8 cellular contexts compared by ENCODE assay signal in genomic region chr1:234309598-234310459, GRCh38.
A peak's percentile ranks its signal among the peaks of the same experiment; 100 is the strongest.
DNase-seq lines count a peak whose midpoint lies in the region; ATAC-seq and TF ChIP-seq lines count a peak whose summit lies in the region.

No MANE protein-coding gene starts in this region.

- H3K27ac Mint-ChIP-seq in activated CD4-positive, alpha-beta T cell treated with anti-CD3 and anti-CD28 coated beads, Interleukin-2, amount 10 ng/mL, durations not matched to agents 7 days and 5 days = no peak overlapping the region

- H3K27me3 Mint-ChIP-seq in activated CD4-positive, alpha-beta T cell treated with anti-CD3 and anti-CD28 coated beads, Interleukin-2, amount 10 ng/mL, durations not matched to agents 7 days and 5 days = peaks cover 2% of the 10 kb centered on the region

- peak overlapping the region in 2 of 59 donors; percentile 2 to 26 for H3K4me3 ChIP-seq in dorsolateral prefrontal cortex

- H3K4me3 Mint-ChIP-seq in activated CD4-positive, alpha-beta T cell treated with anti-CD3 and anti-CD28 coated beads, Interleukin-2, amount 10 ng/mL, durations not matched to agents 7 days and 5 days = no peak overlapping the region

- peak; percentile 97 for TF ChIP-seq CTCF in C4-2B (conservative IDR thresholded peaks at IDR 0.05)
- peak; percentile 58 to 90 (median 83) for TF ChIP-seq CTCF in dorsolateral prefrontal cortex (IDR thresholded peaks at IDR 0.05 in 54 of 56, conservative IDR thresholded peaks at IDR 0.05 in 2 of 56; ENCODE audit: low read depth in 1 of 56, partially characterized antibody in 56 of 56)

- peaks cover 33% of the 10 kb centered on the region for H3K4me1 Mint-ChIP-seq in activated CD4-positive, alpha-beta T cell treated with anti-CD3 and anti-CD28 coated beads, Interleukin-2, amount 10 ng/mL, durations not matched to agents 7 days and 5 days

- no peaks in the 10 kb centered on the region for H3K9me3 Mint-ChIP-seq in activated CD4-positive, alpha-beta T cell treated with anti-CD3 and anti-CD28 coated beads, Interleukin-2, amount 10 ng/mL, durations not matched to agents 7 days and 5 days

- POLR2A ChIA-PET in activated CD4-positive, alpha-beta T cell treated with anti-CD3 and anti-CD28 coated beads, Interleukin-2, amount 10 ng/mL, durations not matched to agents 7 days and 5 days (lab: Charles Lee) = no interaction called here

- no peak overlapping the region for H3K27ac ChIP-seq in C4-2B
- H3K27ac ChIP-seq in dorsolateral prefrontal cortex = peak overlapping the region in 44 of 59 donors; percentile 2 to 79 (median 59)

- CTCF ChIA-PET in activated CD4-positive, alpha-beta T cell treated with anti-CD3 and anti-CD28 coated beads, Interleukin-2, amount 10 ng/mL, durations not matched to agents 7 days and 5 days (lab: Charles Lee) = interaction anchor here (0.6 to 2.7 kb wide), 43 partner anchors 9 to 739 kb away, joined by 3 to 32 read pairs (median 4); no protein-coding TSS in a partner anchor

- intact Hi-C loops in dorsolateral prefrontal cortex (cut with DNase I) = loop anchor here in 1 of 2 donors (5.0 to 10.0 kb wide), 2 partner anchors 98 to 155 kb away; no protein-coding TSS in a partner anchor

- no peaks in the 10 kb centered on the region for H3K27me3 ChIP-seq in dorsolateral prefrontal cortex

- DNase-seq in NCI-H460 (ENCODE audit: extremely low read depth, low read depth) (peak; percentile 90), dorsolateral prefrontal cortex (peak in 7 of 10 donors; percentile 37 to 69 (median 59)), medulla oblongata (ENCODE audit: extremely low spot score) (peak; percentile 58)
- DNase-seq in activated CD4-positive, alpha-beta T cell treated with anti-CD3 and anti-CD28 coated beads, Interleukin-2, amount 10 ng/mL, durations not matched to agents 7 days and 5 days = peak; percentile 82
- peak; percentile 29 to 50 for DNase-seq in stimulated activated CD8-positive, alpha-beta memory T cell treated with anti-CD3 and anti-CD28 coated beads, Interleukin-2, amount 100 ng/mL, for 1 hour (ENCODE audit: low read depth in 2 of 2)

- ATAC-seq in GM19351 (IDR thresholded peaks at IDR 0.05; ENCODE audit: unreplicated experiment) (peak; percentile 88), HG03432 (IDR thresholded peaks at IDR 0.05; ENCODE audit: unreplicated experiment) (peak; percentile 90)

- H3K36me3 Mint-ChIP-seq in activated CD4-positive, alpha-beta T cell treated with anti-CD3 and anti-CD28 coated beads, Interleukin-2, amount 10 ng/mL, durations not matched to agents 7 days and 5 days (ENCODE audit: low read depth) = no peaks in the 10 kb centered on the region

Comparison
In these comparisons a context has a peak if more than half of its experiments do, and no peak if none do; other contexts are left out.
1. DNase-seq: peak in every context shown above with its lines; median percentile 90 in NCI-H460; 82 in activated CD4-positive, alpha-beta T cell treated with anti-CD3 and anti-CD28 coated beads, Interleukin-2, amount 10 ng/mL, durations not matched to agents 7 days and 5 days; 59 in dorsolateral prefrontal cortex; 58 in medulla oblongata; 40 in stimulated activated CD8-positive, alpha-beta memory T cell treated with anti-CD3 and anti-CD28 coated beads, Interleukin-2, amount 100 ng/mL, for 1 hour.